In genomic region chr5:138574744-138575193, GRCh38 we compare ENCODE assay signal across 8 cellular contexts. TPM values are rescaled to one million over a fixed set of nuclear protein-coding genes. Genes with fewer than 3 reads are reported as not detected.
DNase-seq lines count a peak whose midpoint lies in the region; TF ChIP-seq lines count a peak whose summit lies in the region.

No MANE protein-coding gene starts in this region.

- DNase-seq in activated naive CD4-positive, alpha-beta T cell treated with anti-CD3 and anti-CD28 coated beads for 36 hours = no peak
- no peak for DNase-seq in activated naive CD4-positive, alpha-beta T cell treated with Interleukin-2 at 50 U/mL for 16 hours
- DNase-seq in SW480 (ENCODE audit: low spot score) (peak; percentile 40), fibroblast of pulmonary artery (ENCODE audit: low read depth) (no peak), retinal pigment epithelial cell (ENCODE audit: low read depth) (no peak), NCI-H146 (lab: John Stamatoyannopoulos, UW) (no peak), C1 segment of cervical spinal cord (lab: John Stamatoyannopoulos, UW) (no peak), Ammon's horn (ENCODE audit: low spot score) (no peak)

- no peaks in the 10 kb centered on the region for H3K27me3 Mint-ChIP-seq in activated naive CD4-positive, alpha-beta T cell treated with anti-CD3 and anti-CD28 coated beads for 36 hours (ENCODE audit: low read depth)

- H3K36me3 Mint-ChIP-seq in activated naive CD4-positive, alpha-beta T cell treated with anti-CD3 and anti-CD28 coated beads for 36 hours (ENCODE audit: low read depth) = peaks cover 49% of the 10 kb centered on the region

- CTCF ChIA-PET in activated naive CD4-positive, alpha-beta T cell treated with anti-CD3 and anti-CD28 coated beads for 36 hours (lab: Charles Lee) = interaction anchor here (0.6 kb wide), 1 partner anchor 763 kb away, joined by 3 read pairs; no protein-coding TSS in a partner anchor

- H3K4me3 Mint-ChIP-seq in activated naive CD4-positive, alpha-beta T cell treated with anti-CD3 and anti-CD28 coated beads for 36 hours = peak overlapping the region; percentile 98

- peaks cover 2% of the 10 kb centered on the region for H3K9me3 Mint-ChIP-seq in activated naive CD4-positive, alpha-beta T cell treated with anti-CD3 and anti-CD28 coated beads for 36 hours

- H3K27ac Mint-ChIP-seq in activated naive CD4-positive, alpha-beta T cell treated with anti-CD3 and anti-CD28 coated beads for 36 hours = peak overlapping the region; percentile 99

- H3K4me3 ChIP-seq in fibroblast of pulmonary artery (replicated peaks; ENCODE audit: low read depth, low read length) (peak overlapping the region; percentile 73), retinal pigment epithelial cell (ENCODE audit: low read length) (peak overlapping the region; percentile 86)

- peaks cover 45% of the 10 kb centered on the region for H3K4me1 Mint-ChIP-seq in activated naive CD4-positive, alpha-beta T cell treated with anti-CD3 and anti-CD28 coated beads for 36 hours (ENCODE audit: low read depth)

- intact Hi-C loops in activated naive CD4-positive, alpha-beta T cell treated with anti-CD3 and anti-CD28 coated beads for 36 hours (cut with micrococcal nuclease) = loop anchor here (1.0 to 5.0 kb wide), 13 partner anchors 28 to 828 kb away; partner anchors contain the start of genes BRD8, CDC23, CTNNA1 and ETF1

- TF ChIP-seq CTCF in fibroblast of pulmonary artery (IDR thresholded peaks at IDR 0.05; ENCODE audit: low read length, missing control alignments) (no peak), retinal pigment epithelial cell (conservative IDR thresholded peaks at IDR 0.05; ENCODE audit: low read depth, low read length) (no peak)

RNA-seq across cellular contexts. Expression of gene HSPA9, which starts 0.4 kb away (rescaled TPM):
- total RNA-seq in activated naive CD4-positive, alpha-beta T cell treated with anti-CD3 and anti-CD28 coated beads for 36 hours = 100 to 1,000 TPM; 457 to 472 TPM

RNA-seq across cellular contexts. Expression of gene ETF1, which starts 31.7 kb away (rescaled TPM):
- 100 to 1,000 TPM in 1 of 2 experiments, 10 to 100 TPM in 1; 99.8 to 107 TPM for total RNA-seq in activated naive CD4-positive, alpha-beta T cell treated with anti-CD3 and anti-CD28 coated beads for 36 hours
